In the genomic region with DNA sequence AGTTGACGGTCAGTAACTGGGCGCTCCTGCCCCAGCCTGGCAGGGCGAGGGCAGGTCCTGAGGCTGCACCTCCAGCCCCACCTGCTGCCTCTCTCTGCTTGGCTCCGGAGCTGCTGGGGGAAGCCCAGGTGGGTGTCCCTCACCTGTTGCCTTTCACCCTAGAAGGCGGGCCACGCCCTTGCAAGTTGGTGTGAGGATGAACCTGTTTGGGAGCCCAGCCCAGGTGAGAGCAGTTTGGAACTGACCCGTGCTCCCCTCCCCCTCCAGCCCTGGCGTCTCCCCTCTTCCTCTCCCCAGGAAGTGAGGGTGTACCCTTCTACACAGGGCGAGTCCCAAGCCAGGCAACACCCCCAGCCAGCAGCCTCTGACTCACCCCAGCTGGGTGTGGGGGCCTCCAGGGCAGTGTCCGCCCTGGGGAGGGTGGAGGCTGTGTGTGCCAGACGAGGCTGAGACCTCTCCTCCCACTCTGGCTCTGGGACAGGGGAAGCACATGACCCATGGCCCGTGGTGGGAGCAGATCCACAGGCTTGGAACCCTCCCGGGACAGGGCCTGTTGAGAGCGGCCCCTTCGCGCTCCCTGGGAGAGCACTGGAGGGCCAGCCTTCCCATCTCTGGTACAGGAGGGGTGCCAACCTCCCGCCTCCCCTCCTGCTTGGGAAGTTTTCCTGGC, we compare ENCODE assay signal across 8 cellular contexts. TPM values are rescaled to one million over a fixed set of nuclear protein-coding genes. Genes with fewer than 3 reads are reported as not detected.
DNase-seq lines count a peak whose midpoint lies in the region.

No MANE protein-coding gene starts in this region.

- intact Hi-C loops in cardiac septum (cut with DNase I): no loop called here

- no peaks in the 10 kb centered on the region for H3K9me3 Mint-ChIP-seq in activated naive CD8-positive, alpha-beta T cell (ENCODE audit: low read depth)

- H3K27ac Mint-ChIP-seq in activated naive CD8-positive, alpha-beta T cell: peak overlapping the region; percentile 75

- peak overlapping the region; percentile 22 for H3K4me3 Mint-ChIP-seq in activated naive CD8-positive, alpha-beta T cell

- DNase-seq in HS-27A (ENCODE audit: low read depth) (peak; percentile 75), cardiac septum (ENCODE audit: low spot score) (peak; percentile 91), renal cortical epithelial cell (ENCODE audit: low read depth) (peak; percentile 70), NCI-H1417 (lab: John Stamatoyannopoulos, UW) (no peak), retina (no peak), NCI-H748 (lab: John Stamatoyannopoulos, UW; ENCODE audit: unreplicated experiment) (no peak), HuH-7.5 (ENCODE audit: low spot score) (no peak)

- no peaks in the 10 kb centered on the region for H3K27me3 Mint-ChIP-seq in activated naive CD8-positive, alpha-beta T cell

- peaks cover 7% of the 10 kb centered on the region for H3K36me3 Mint-ChIP-seq in activated naive CD8-positive, alpha-beta T cell

- H3K4me1 Mint-ChIP-seq in activated naive CD8-positive, alpha-beta T cell (ENCODE audit: low read depth): peaks cover 50% of the 10 kb centered on the region

RNA-seq across cellular contexts. Expression of a gene that starts 10.4 kb away (rescaled TPM):
- total RNA-seq in cardiac septum (24.2 TPM), renal cortical epithelial cell (44.4 and 47.4 TPM in 2 replicates)

RNA-seq across cellular contexts. Expression of a gene that starts 10.6 kb away (rescaled TPM):
- total RNA-seq in cardiac septum: 9.2 TPM
- total RNA-seq in renal cortical epithelial cell: 9.9 and 10.5 TPM in 2 replicates

RNA-seq across cellular contexts. Expression of a gene that starts 28.4 kb away (rescaled TPM):
- total RNA-seq in cardiac septum (21.9 TPM), renal cortical epithelial cell (38.4 and 71.2 TPM in 2 replicates)

RNA-seq across cellular contexts. Expression of a gene that starts 55.0 kb away (rescaled TPM):
- total RNA-seq in cardiac septum (9.8 TPM), renal cortical epithelial cell (20.5 and 24.6 TPM in 2 replicates)

RNA-seq across cellular contexts. Expression of a gene that starts 55.1 kb away (rescaled TPM):
- 36.3 TPM for total RNA-seq in cardiac septum
- total RNA-seq in renal cortical epithelial cell: 23.3 and 38.3 TPM in 2 replicates

Comparison
In these comparisons a context has a peak if more than half of its experiments do, and no peak if none do; other contexts are left out.
1. DNase-seq: peak in HS-27A (single experiment), cardiac septum (single experiment) and renal cortical epithelial cell (single experiment); none in NCI-H1417 (0 of 3), retina (single experiment), NCI-H748 (single experiment) and HuH-7.5 (single experiment).